In genomic region chr16:71817690-71818089, GRCh38 we compare ENCODE assay signal across 9 cellular contexts. TPM values are rescaled to one million over a fixed set of nuclear protein-coding genes. Genes with fewer than 3 reads are reported as not detected.
DNase-seq lines count a peak whose midpoint lies in the region; FAIRE-seq and TF ChIP-seq lines count a peak whose summit lies in the region.
"Had no signal": no experiment of that assay in that cellular context is flagged by ENCODE, and none has a peak within 500 bp of the region (broad histone marks: within the 10 kb centered on the region; RNA-seq: fewer than 3 reads in every experiment).

No MANE protein-coding gene starts in this region.

- peak overlapping the region; percentile 49 for H3K4me3 ChIP-seq in fibroblast of the aortic adventitia (ENCODE audit: low read depth, low read length)

- no peak for FAIRE-seq in GM12891 (lab: Jason Lieb, UNC)

- no peaks in the 10 kb centered on the region for H3K9me3 Mint-ChIP-seq in activated CD4-positive, alpha-beta T cell treated with anti-CD3 and anti-CD28 coated beads, Interleukin-2, amount 10 ng/mL, durations not matched to agents 24 days and 14 days

- no peaks in the 10 kb centered on the region for H3K27me3 Mint-ChIP-seq in activated CD4-positive, alpha-beta T cell treated with anti-CD3 and anti-CD28 coated beads, Interleukin-2, amount 10 ng/mL, durations not matched to agents 24 days and 14 days

- intact Hi-C loops in activated CD4-positive, alpha-beta T cell treated with anti-CD3 and anti-CD28 coated beads, Interleukin-2, amount 10 ng/mL, durations not matched to agents 24 days and 14 days (cut with micrococcal nuclease) = loop anchor here (1.0 to 2.0 kb wide), 3 partner anchors 8 to 65 kb away; no protein-coding TSS in a partner anchor
- intact Hi-C loops in posterior cingulate gyrus (cut with DNase I) = no loop called here

- no peak for DNase-seq in activated CD4-positive, alpha-beta T cell treated with anti-CD3 and anti-CD28 coated beads, Interleukin-2, amount 10 ng/mL, durations not matched to agents 24 days and 14 days
- no peak for DNase-seq in activated CD4-positive, alpha-beta T cell treated with anti-CD3 and anti-CD28 coated beads, Interleukin-2, amount 50 U/mL, for 48 hours
- peak; percentile 10 for DNase-seq in RPMI8226
- no peak for DNase-seq in fibroblast of the aortic adventitia (ENCODE audit: low read depth)
- DNase-seq in NCI-H2171 treated with DMSO at 0.1 percent for 48 hours (lab: John Stamatoyannopoulos, UW) = no peak
- no peak for DNase-seq in posterior cingulate gyrus
- no peak for DNase-seq in GM12891 (ENCODE audit: insufficient read length, low spot score)

- H3K4me1 Mint-ChIP-seq in activated CD4-positive, alpha-beta T cell treated with anti-CD3 and anti-CD28 coated beads, Interleukin-2, amount 10 ng/mL, durations not matched to agents 24 days and 14 days = peaks cover 13% of the 10 kb centered on the region

- H3K4me3 Mint-ChIP-seq in activated CD4-positive, alpha-beta T cell treated with anti-CD3 and anti-CD28 coated beads, Interleukin-2, amount 10 ng/mL, durations not matched to agents 24 days and 14 days = peak overlapping the region; percentile 62

- TF ChIP-seq CTCF in fibroblast of the aortic adventitia (IDR thresholded peaks at IDR 0.05; ENCODE audit: insufficient read depth, low read length) = no peak

- H3K36me3 Mint-ChIP-seq in activated CD4-positive, alpha-beta T cell treated with anti-CD3 and anti-CD28 coated beads, Interleukin-2, amount 10 ng/mL, durations not matched to agents 24 days and 14 days (ENCODE audit: low read depth) = no peaks in the 10 kb centered on the region

- no peak for TF ChIP-seq POLR2A in GM12891 (IDR thresholded peaks at IDR 0.05; ENCODE audit: low read depth, low read length)

- H3K27ac Mint-ChIP-seq in activated CD4-positive, alpha-beta T cell treated with anti-CD3 and anti-CD28 coated beads, Interleukin-2, amount 10 ng/mL, durations not matched to agents 24 days and 14 days = peak overlapping the region; percentile 89

- peak overlapping the region; percentile 7 for H3K27ac ChIP-seq in temporal lobe (ENCODE audit: low read depth, low read length)
- H3K27ac ChIP-seq: HL-60 had no signal

TF ChIP-seq in GM12891, 5 proteins besides CTCF, POLR2A, EP300 and RAD21:
- TF ChIP-seq POU2F2 (IDR thresholded peaks at IDR 0.05; ENCODE audit: low read depth, low read length) (no peak), POLR2AphosphoS5 (IDR thresholded peaks at IDR 0.05; ENCODE audit: low read depth, low read length) (no peak), SPI1 (IDR thresholded peaks at IDR 0.05; ENCODE audit: low read depth, low read length) (no peak), PAX5 (IDR thresholded peaks at IDR 0.05; ENCODE audit: insufficient read depth, low read length, severe bottlenecking) (no peak), TAF1 (IDR thresholded peaks at IDR 0.05; ENCODE audit: low read depth, low read length) (no peak)

RNA-seq across cellular contexts. Expression of gene AP1G1, which starts 9.1 kb away (rescaled TPM):
- 98.3 and 99.5 TPM in 2 replicates for total RNA-seq in activated CD4-positive, alpha-beta T cell treated with anti-CD3 and anti-CD28 coated beads, Interleukin-2, amount 10 ng/mL, durations not matched to agents 24 days and 14 days
- total RNA-seq in fibroblast of the aortic adventitia (ENCODE audit: low replicate concordance) (80.5 and 146 TPM in 2 replicates), temporal lobe (96.1 TPM)
- 22.3 TPM for polyA plus RNA-seq in GM12891 (2012; ENCODE audit: low read depth, missing spikeins)

RNA-seq across cellular contexts. Expression of gene ATXN1L, which starts 28.1 kb away (rescaled TPM):
- 16.7 and 19.3 TPM in 2 replicates for total RNA-seq in activated CD4-positive, alpha-beta T cell treated with anti-CD3 and anti-CD28 coated beads, Interleukin-2, amount 10 ng/mL, durations not matched to agents 24 days and 14 days
- 8.3 and 16.0 TPM in 2 replicates for total RNA-seq in fibroblast of the aortic adventitia (ENCODE audit: low replicate concordance)
- total RNA-seq in temporal lobe = 8.4 TPM
- 11.0 TPM for polyA plus RNA-seq in GM12891 (2012; ENCODE audit: low read depth, missing spikeins)
